In genomic region chr3:44198265-44198956, GRCh38 we compare ENCODE assay signal across 8 cellular contexts.
DNase-seq lines count a peak whose midpoint lies in the region; ATAC-seq lines count a peak whose summit lies in the region.

No MANE protein-coding gene starts in this region.

- DNase-seq in DMS 273 treated with DMSO at 0.1 percent for 48 hours (lab: John Stamatoyannopoulos, UW), result peak; percentile 1
- peak; percentile 26 for DNase-seq in NCI-H526 treated with DMSO at 0.1 percent for 48 hours (lab: John Stamatoyannopoulos, UW)
- peak; percentile 67 to 74 for DNase-seq in activated CD4-positive, alpha-beta T cell treated with anti-CD3 and anti-CD28 coated beads, Interleukin-2, amount 50 U/mL, for 48 hours
- peak; percentile 79 for DNase-seq in ecto neural progenitor cell (ENCODE audit: low spot score)
- DNase-seq in medulla oblongata (ENCODE audit: extremely low spot score), result peak; percentile 91
- peak; percentile 19 for DNase-seq in stimulated activated CD8-positive, alpha-beta memory T cell treated with anti-CD3 and anti-CD28 coated beads, Interleukin-15, amount 100 ng/mL, for 24 hours (ENCODE audit: low read depth)

- ATAC-seq in HG02623 (IDR thresholded peaks at IDR 0.05; ENCODE audit: unreplicated experiment), result peak; percentile 66
- no peak for ATAC-seq in GM21619 (IDR thresholded peaks at IDR 0.05; ENCODE audit: unreplicated experiment)

Comparison
In these comparisons a context has a peak if more than half of its experiments do, and no peak if none do; other contexts are left out.
1. DNase-seq: peak in every context shown above with its lines; median percentile 91 in medulla oblongata; 79 in ecto neural progenitor cell; 70 in activated CD4-positive, alpha-beta T cell treated with anti-CD3 and anti-CD28 coated beads, Interleukin-2, amount 50 U/mL, for 48 hours; 26 in NCI-H526 treated with DMSO at 0.1 percent for 48 hours; 19 in stimulated activated CD8-positive, alpha-beta memory T cell treated with anti-CD3 and anti-CD28 coated beads, Interleukin-15, amount 100 ng/mL, for 24 hours; 1 in DMS 273 treated with DMSO at 0.1 percent for 48 hours.